ENCODE assay signal across 24 cellular contexts in genomic region chr6:149910721-149911151, GRCh38. TPM values are rescaled to one million over a fixed set of nuclear protein-coding genes. Genes with fewer than 3 reads are reported as not detected.
"Had no signal": no experiment of that assay in that cellular context is flagged by ENCODE, and none has a peak within 500 bp of the region (broad histone marks: within the 10 kb centered on the region; RNA-seq: fewer than 3 reads in every experiment).

No MANE protein-coding gene starts in this region.

- H3K4me3 ChIP-seq: colonic mucosa, gastrocnemius medialis, hepatocyte, pancreas, psoas muscle, smooth muscle cell, suprapubic skin, tibial artery had no signal

- H3K27me3 ChIP-seq: colonic mucosa, gastrocnemius medialis, pancreas, suprapubic skin, tibial artery had no signal

- H2AFZ ChIP-seq: hepatocyte had no signal

- H3K4me1 ChIP-seq: colonic mucosa, pancreas, psoas muscle, suprapubic skin, tibial artery had no signal

- H3K4me2 ChIP-seq: hepatocyte, smooth muscle cell had no signal

- H3K79me2 ChIP-seq: hepatocyte had no signal

- H3K27ac ChIP-seq: colonic mucosa, gastrocnemius medialis, hepatocyte, pancreas, psoas muscle, suprapubic skin, tibial artery, WERI-Rb-1 had no signal

- H3K36me3 ChIP-seq: colonic mucosa, gastrocnemius medialis, pancreas, suprapubic skin, tibial artery, WERI-Rb-1 had no signal

- DNase-seq: activated CD4-positive, alpha-beta memory T cell treated with anti-CD3 and anti-CD28 coated beads, Interleukin-2, amount 10 ng/mL, durations not matched to agents 7 days and 5 days; activated CD4-positive, alpha-beta T cell treated with anti-CD3 and anti-CD28 coated beads, Interleukin-2, amount 10 ng/mL, durations not matched to agents 24 days and 14 days; activated naive CD4-positive, alpha-beta T cell; colonic mucosa; effector memory CD4-positive, alpha-beta T cell; erythroblast; gastrocnemius medialis; glutamatergic neuron; left colon; midbrain; naive thymus-derived CD4-positive, alpha-beta T cell; stimulated activated CD4-positive, alpha-beta T cell treated with anti-CD3 and anti-CD28 coated beads, Interleukin-15, amount 100 ng/mL, for 24 hours; stimulated activated CD4-positive, alpha-beta T cell treated with anti-CD3 and anti-CD28 coated beads, Interleukin-2, amount 100 ng/mL, for 24 hours; stimulated activated naive CD4-positive, alpha-beta T cell; T-helper 17 cell; T1000; WERI-Rb-1 had no signal

- H3K9me3 ChIP-seq: colonic mucosa, gastrocnemius medialis, pancreas, psoas muscle, suprapubic skin had no signal

RNA-seq across cellular contexts. Expression of gene RAET1G, which starts 12.2 kb away (rescaled TPM):
- total RNA-seq: activated CD4-positive, alpha-beta memory T cell treated with anti-CD3 and anti-CD28 coated beads, Interleukin-2, amount 10 ng/mL, durations not matched to agents 7 days and 5 days; activated CD4-positive, alpha-beta T cell treated with anti-CD3 and anti-CD28 coated beads, Interleukin-2, amount 10 ng/mL, durations not matched to agents 24 days and 14 days; activated naive CD4-positive, alpha-beta T cell treated with anti-CD3 and anti-CD28 coated beads, Interleukin-2, amount 50 U/mL, for 72 hours; left colon; naive thymus-derived CD4-positive, alpha-beta T cell; T-helper 17 cell had no signal

RNA-seq across cellular contexts. Expression of gene RAET1E, which starts 12.8 kb away (rescaled TPM):
- total RNA-seq: activated CD4-positive, alpha-beta memory T cell treated with anti-CD3 and anti-CD28 coated beads, Interleukin-2, amount 10 ng/mL, durations not matched to agents 7 days and 5 days; activated CD4-positive, alpha-beta T cell treated with anti-CD3 and anti-CD28 coated beads, Interleukin-2, amount 10 ng/mL, durations not matched to agents 24 days and 14 days; hepatocyte; naive thymus-derived CD4-positive, alpha-beta T cell; smooth muscle cell had no signal

RNA-seq across cellular contexts. Expression of gene ULBP1, which starts 53.0 kb away (rescaled TPM):
- total RNA-seq: colonic mucosa had no signal
